8 cellular contexts compared by ENCODE assay signal in genomic region chr18:63320041-63320689, GRCh38. TPM values are rescaled to one million over a fixed set of nuclear protein-coding genes. Genes with fewer than 3 reads are reported as not detected.
A peak's percentile ranks its signal among the peaks of the same experiment; 100 is the strongest.
DNase-seq lines count a peak whose midpoint lies in the region; TF ChIP-seq lines count a peak whose summit lies in the region.

No MANE protein-coding gene starts in this region.

- H3K27ac ChIP-seq in OCI-LY1 (ENCODE audit: low read depth, low read length, poor library complexity, severe bottlenecking) = peak overlapping the region; percentile 97

- H3K4me3 ChIP-seq in OCI-LY1 (ENCODE audit: low read depth, low read length, poor library complexity, severe bottlenecking) = peak overlapping the region; percentile 88
- H3K4me3 ChIP-seq in epithelial cell of proximal tubule (ENCODE audit: low read depth, low read length) = peak overlapping the region; percentile 81
- H3K4me3 ChIP-seq in mucosa of stomach (ENCODE audit: low read length) = peak overlapping the region; percentile 64

- H3K9ac ChIP-seq in OCI-LY1 (ENCODE audit: low read length) (peak overlapping the region; percentile 96), mucosa of stomach (ENCODE audit: low read length) (peak overlapping the region; percentile 72)

- H3K9me3 ChIP-seq in OCI-LY1 (ENCODE audit: low read length) (no peaks in the 10 kb centered on the region), mucosa of stomach (ENCODE audit: control insufficient read depth, low read length) (no peaks in the 10 kb centered on the region)

- H3K27me3 ChIP-seq in OCI-LY1 (ENCODE audit: insufficient read depth, low read length) (no peaks in the 10 kb centered on the region), mucosa of stomach (ENCODE audit: control insufficient read depth, insufficient read depth, low read length) (peaks cover 15% of the 10 kb centered on the region)

- H3K9me2 ChIP-seq in OCI-LY1 (ENCODE audit: low read depth, low read length) = no peaks in the 10 kb centered on the region

- peak overlapping the region; percentile 46; the same call in 1 of the 2 replicates for H3K4me2 ChIP-seq in OCI-LY1 (ENCODE audit: low read length)

- H3K4me1 ChIP-seq in OCI-LY1 (ENCODE audit: insufficient read depth, low read length, severe bottlenecking) (peaks cover 23% of the 10 kb centered on the region), mucosa of stomach (ENCODE audit: control insufficient read depth, insufficient read depth, low read length) (peaks cover 4% of the 10 kb centered on the region)

- H4K20me1 ChIP-seq in OCI-LY1 (ENCODE audit: insufficient read depth, low read length) = no peaks in the 10 kb centered on the region

- DNase-seq in COR-L47 (lab: John Stamatoyannopoulos, UW) (peak; percentile 86), GM20000 (ENCODE audit: low spot score) (peak; percentile 95), HT-29 (ENCODE audit: low spot score) (peak; percentile 20), activated T-cell treated with anti-CD3 and anti-CD28 coated beads for 24 hours (ENCODE audit: low read depth) (peak; percentile 79), epithelial cell of proximal tubule (ENCODE audit: low read depth) (no peak)
- DNase-seq in stimulated activated CD8-positive, alpha-beta memory T cell treated with anti-CD3 and anti-CD28 coated beads, Interleukin-7, amount 100 ng/mL, for 1 hour (ENCODE audit: low read depth in 2 of 2) = peak; percentile 66 to 71

- peaks cover 48% of the 10 kb centered on the region for H3K79me2 ChIP-seq in OCI-LY1 (ENCODE audit: insufficient read depth, low read length)

- no peak for TF ChIP-seq CTCF in GM20000 (IDR thresholded peaks at IDR 0.05; ENCODE audit: extremely low read depth, missing control alignments)
- no peak for TF ChIP-seq CTCF in OCI-LY1 (IDR thresholded peaks at IDR 0.05; ENCODE audit: low read length)
- TF ChIP-seq CTCF in epithelial cell of proximal tubule (conservative IDR thresholded peaks at IDR 0.05; ENCODE audit: low read depth, low read length) = no peak

- H3F3A ChIP-seq in OCI-LY1 (ENCODE audit: insufficient read depth, low read length) = no peaks in the 10 kb centered on the region; the same call in 1 of the 2 replicates

- peaks cover 43% of the 10 kb centered on the region for H3K36me3 ChIP-seq in OCI-LY1 (ENCODE audit: insufficient read depth, low read length)
- no peaks in the 10 kb centered on the region for H3K36me3 ChIP-seq in mucosa of stomach (ENCODE audit: control insufficient read depth, insufficient read depth, low read length)

- H2AFZ ChIP-seq in OCI-LY1 (ENCODE audit: low read length) = no peak overlapping the region

RNA-seq across cellular contexts. Expression of gene BCL2, which starts 0.6 kb away (rescaled TPM):
- total RNA-seq in HT-29 (2014; rRNA removed; shearing (Covaris generic)) = 0.05 and 0.36 TPM in 2 replicates
- total RNA-seq in epithelial cell of proximal tubule = 3.0 and 4.7 TPM in 2 replicates

RNA-seq across cellular contexts. Expression of gene KDSR, which starts 46.8 kb away (rescaled TPM):
- 24.1 and 31.3 TPM in 2 replicates for total RNA-seq in HT-29 (2014; rRNA removed; shearing (Covaris generic))
- 25.4 and 38.3 TPM in 2 replicates for total RNA-seq in epithelial cell of proximal tubule
